ENCODE assay signal across 1 cellular context in the genomic region with DNA sequence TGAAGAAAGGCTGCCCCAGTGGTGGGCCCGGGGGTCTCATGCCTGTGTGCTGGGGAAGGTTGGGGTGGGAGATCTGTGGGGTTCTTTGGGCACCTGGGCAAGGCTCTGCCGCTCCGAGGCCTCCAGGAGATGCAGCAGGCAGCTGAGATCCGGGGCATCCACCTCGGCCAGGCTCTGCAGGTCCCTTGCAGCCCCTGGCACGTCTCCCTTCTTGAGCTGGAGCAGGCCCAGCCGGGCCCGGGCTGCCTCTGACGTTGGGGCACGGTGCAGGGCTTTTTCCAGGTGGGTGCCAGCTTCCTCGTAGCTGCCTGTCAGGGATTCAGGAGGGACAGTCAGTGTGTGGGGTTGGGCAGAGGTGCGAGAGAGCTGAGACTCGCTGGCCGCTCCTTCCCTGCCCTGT.
TF ChIP-seq lines count a peak whose summit lies in the region.

No MANE protein-coding gene starts in this region.

TF ChIP-seq in WTC11, 78 proteins besides CTCF, POLR2A, EP300 and RAD21 (continued from another document):
- TF ChIP-seq STAT6 (CRISPR knock-in tag; conservative IDR thresholded peaks at IDR 0.05; ENCODE audit: low read depth) = no peak
- TF ChIP-seq ZNF671 (CRISPR knock-in tag; IDR thresholded peaks at IDR 0.05) = no peak
- TF ChIP-seq ZNF263 (CRISPR knock-in tag; IDR thresholded peaks at IDR 0.05; ENCODE audit: low read depth) = no peak
- TF ChIP-seq ELF4 (CRISPR knock-in tag; IDR thresholded peaks at IDR 0.05; ENCODE audit: low read depth) = no peak
- TF ChIP-seq, protein P1, sequence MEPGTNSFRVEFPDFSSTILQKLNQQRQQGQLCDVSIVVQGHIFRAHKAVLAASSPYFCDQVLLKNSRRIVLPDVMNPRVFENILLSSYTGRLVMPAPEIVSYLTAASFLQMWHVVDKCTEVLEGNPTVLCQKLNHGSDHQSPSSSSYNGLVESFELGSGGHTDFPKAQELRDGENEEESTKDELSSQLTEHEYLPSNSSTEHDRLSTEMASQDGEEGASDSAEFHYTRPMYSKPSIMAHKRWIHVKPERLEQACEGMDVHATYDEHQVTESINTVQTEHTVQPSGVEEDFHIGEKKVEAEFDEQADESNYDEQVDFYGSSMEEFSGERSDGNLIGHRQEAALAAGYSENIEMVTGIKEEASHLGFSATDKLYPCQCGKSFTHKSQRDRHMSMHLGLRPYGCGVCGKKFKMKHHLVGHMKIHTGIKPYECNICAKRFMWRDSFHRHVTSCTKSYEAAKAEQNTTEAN (CRISPR knock-in tag; IDR thresholded peaks at IDR 0.05) = no peak
- TF ChIP-seq, protein P2, sequence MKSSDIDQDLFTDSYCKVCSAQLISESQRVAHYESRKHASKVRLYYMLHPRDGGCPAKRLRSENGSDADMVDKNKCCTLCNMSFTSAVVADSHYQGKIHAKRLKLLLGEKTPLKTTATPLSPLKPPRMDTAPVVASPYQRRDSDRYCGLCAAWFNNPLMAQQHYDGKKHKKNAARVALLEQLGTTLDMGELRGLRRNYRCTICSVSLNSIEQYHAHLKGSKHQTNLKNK (CRISPR knock-in tag; IDR thresholded peaks at IDR 0.05) = no peak
- TF ChIP-seq, protein P3, sequence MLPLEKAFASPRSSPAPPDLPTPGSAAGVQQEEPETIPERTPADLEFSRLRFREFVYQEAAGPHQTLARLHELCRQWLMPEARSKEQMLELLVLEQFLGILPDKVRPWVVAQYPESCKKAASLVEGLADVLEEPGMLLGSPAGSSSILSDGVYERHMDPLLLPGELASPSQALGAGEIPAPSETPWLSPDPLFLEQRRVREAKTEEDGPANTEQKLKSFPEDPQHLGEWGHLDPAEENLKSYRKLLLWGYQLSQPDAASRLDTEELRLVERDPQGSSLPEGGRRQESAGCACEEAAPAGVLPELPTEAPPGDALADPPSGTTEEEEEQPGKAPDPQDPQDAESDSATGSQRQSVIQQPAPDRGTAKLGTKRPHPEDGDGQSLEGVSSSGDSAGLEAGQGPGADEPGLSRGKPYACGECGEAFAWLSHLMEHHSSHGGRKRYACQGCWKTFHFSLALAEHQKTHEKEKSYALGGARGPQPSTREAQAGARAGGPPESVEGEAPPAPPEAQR (CRISPR knock-in tag; IDR thresholded peaks at IDR 0.05) = no peak
- TF ChIP-seq ESRRA (CRISPR knock-in tag; IDR thresholded peaks at IDR 0.05; ENCODE audit: borderline replicate concordance) = no peak
- TF ChIP-seq ATF1 (CRISPR knock-in tag; IDR thresholded peaks at IDR 0.05) = no peak
- TF ChIP-seq, protein P4, sequence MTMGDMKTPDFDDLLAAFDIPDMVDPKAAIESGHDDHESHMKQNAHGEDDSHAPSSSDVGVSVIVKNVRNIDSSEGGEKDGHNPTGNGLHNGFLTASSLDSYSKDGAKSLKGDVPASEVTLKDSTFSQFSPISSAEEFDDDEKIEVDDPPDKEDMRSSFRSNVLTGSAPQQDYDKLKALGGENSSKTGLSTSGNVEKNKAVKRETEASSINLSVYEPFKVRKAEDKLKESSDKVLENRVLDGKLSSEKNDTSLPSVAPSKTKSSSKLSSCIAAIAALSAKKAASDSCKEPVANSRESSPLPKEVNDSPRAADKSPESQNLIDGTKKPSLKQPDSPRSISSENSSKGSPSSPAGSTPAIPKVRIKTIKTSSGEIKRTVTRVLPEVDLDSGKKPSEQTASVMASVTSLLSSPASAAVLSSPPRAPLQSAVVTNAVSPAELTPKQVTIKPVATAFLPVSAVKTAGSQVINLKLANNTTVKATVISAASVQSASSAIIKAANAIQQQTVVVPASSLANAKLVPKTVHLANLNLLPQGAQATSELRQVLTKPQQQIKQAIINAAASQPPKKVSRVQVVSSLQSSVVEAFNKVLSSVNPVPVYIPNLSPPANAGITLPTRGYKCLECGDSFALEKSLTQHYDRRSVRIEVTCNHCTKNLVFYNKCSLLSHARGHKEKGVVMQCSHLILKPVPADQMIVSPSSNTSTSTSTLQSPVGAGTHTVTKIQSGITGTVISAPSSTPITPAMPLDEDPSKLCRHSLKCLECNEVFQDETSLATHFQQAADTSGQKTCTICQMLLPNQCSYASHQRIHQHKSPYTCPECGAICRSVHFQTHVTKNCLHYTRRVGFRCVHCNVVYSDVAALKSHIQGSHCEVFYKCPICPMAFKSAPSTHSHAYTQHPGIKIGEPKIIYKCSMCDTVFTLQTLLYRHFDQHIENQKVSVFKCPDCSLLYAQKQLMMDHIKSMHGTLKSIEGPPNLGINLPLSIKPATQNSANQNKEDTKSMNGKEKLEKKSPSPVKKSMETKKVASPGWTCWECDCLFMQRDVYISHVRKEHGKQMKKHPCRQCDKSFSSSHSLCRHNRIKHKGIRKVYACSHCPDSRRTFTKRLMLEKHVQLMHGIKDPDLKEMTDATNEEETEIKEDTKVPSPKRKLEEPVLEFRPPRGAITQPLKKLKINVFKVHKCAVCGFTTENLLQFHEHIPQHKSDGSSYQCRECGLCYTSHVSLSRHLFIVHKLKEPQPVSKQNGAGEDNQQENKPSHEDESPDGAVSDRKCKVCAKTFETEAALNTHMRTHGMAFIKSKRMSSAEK (CRISPR knock-in tag; IDR thresholded peaks at IDR 0.05; ENCODE audit: borderline replicate concordance) = no peak
- no peak for TF ChIP-seq ZNF416 (CRISPR knock-in tag; IDR thresholded peaks at IDR 0.05)
- TF ChIP-seq, protein P5, sequence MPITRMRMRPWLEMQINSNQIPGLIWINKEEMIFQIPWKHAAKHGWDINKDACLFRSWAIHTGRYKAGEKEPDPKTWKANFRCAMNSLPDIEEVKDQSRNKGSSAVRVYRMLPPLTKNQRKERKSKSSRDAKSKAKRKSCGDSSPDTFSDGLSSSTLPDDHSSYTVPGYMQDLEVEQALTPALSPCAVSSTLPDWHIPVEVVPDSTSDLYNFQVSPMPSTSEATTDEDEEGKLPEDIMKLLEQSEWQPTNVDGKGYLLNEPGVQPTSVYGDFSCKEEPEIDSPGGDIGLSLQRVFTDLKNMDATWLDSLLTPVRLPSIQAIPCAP (CRISPR knock-in tag; IDR thresholded peaks at IDR 0.05) = no peak
- no peak for TF ChIP-seq ZNF396 (CRISPR knock-in tag; IDR thresholded peaks at IDR 0.05; ENCODE audit: borderline replicate concordance)
- no peak for TF ChIP-seq CREM (CRISPR knock-in tag; IDR thresholded peaks at IDR 0.05)
- TF ChIP-seq SP1 (CRISPR knock-in tag; conservative IDR thresholded peaks at IDR 0.05) = no peak
